19 cellular contexts compared by ENCODE assay signal in the genomic region with DNA sequence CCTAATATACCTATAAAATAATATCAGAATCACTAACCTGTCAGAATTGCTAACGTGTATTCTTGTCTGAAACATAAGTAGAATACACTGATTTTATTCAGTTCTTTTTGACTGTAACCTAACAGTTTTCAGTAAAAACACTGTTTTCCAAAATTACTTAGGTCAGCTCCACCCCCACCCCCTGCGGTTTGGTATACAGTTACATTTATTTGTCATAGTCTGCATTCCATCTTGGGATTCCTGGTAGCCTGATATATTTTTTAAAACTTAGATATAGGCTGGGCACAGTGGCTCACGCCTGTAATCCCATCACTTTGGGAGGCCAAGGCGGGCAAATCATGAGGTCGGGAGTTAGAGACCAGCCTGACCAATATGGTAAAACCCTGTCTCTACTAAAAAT.
"Had no signal": no experiment of that assay in that cellular context is flagged by ENCODE, and none has a peak within 500 bp of the region (broad histone marks: within the 10 kb centered on the region; RNA-seq: fewer than 3 reads in every experiment).

No MANE protein-coding gene starts in this region.

- H3K4me1 ChIP-seq: lower lobe of right lung, right lobe of liver, vagina had no signal

- H3K9me3 ChIP-seq: lower lobe of right lung, right lobe of liver, thoracic aorta, vagina had no signal

- H3K36me3 ChIP-seq: lower lobe of right lung, right lobe of liver, thoracic aorta, vagina had no signal

- H3K27me3 ChIP-seq: right lobe of liver, vagina had no signal

- ATAC-seq: activated T-helper 17 cell treated with anti-CD3 and anti-CD28 coated beads, Interleukin-2, amount 50 U/mL, for 72 hours; left lobe of liver; lower lobe of right lung; naive thymus-derived CD4-positive, alpha-beta T cell; right lobe of liver had no signal

- H3K27ac ChIP-seq: lower lobe of right lung, right lobe of liver, thoracic aorta, vagina had no signal

- H3K4me3 ChIP-seq: lower lobe of right lung, right lobe of liver, thoracic aorta, vagina had no signal

- DNase-seq: activated CD4-positive, alpha-beta T cell treated with anti-CD3 and anti-CD28 coated beads for 1 hour; activated CD4-positive, alpha-beta T cell treated with anti-CD3 and anti-CD28 coated beads, Interleukin-2, amount 50 U/mL, for 1 hour; activated T-cell treated with anti-CD3 and anti-CD28 coated beads, Interleukin-2, amount 50 U/mL, for 24 hours; cerebellar nuclear complex; cortex of kidney; endodermal cell; lower lobe of right lung; mesendoderm; naive thymus-derived CD4-positive, alpha-beta T cell; occipital lobe; posterior cingulate gyrus; right lobe of liver; stimulated activated CD4-positive, alpha-beta T cell treated with anti-CD3 and anti-CD28 coated beads, Interleukin-4, amount 100 ng/mL, for 1 hour; stimulated activated naive CD4-positive, alpha-beta T cell; T-helper 9 cell had no signal
